8 cellular contexts compared by ENCODE assay signal in the genomic region with DNA sequence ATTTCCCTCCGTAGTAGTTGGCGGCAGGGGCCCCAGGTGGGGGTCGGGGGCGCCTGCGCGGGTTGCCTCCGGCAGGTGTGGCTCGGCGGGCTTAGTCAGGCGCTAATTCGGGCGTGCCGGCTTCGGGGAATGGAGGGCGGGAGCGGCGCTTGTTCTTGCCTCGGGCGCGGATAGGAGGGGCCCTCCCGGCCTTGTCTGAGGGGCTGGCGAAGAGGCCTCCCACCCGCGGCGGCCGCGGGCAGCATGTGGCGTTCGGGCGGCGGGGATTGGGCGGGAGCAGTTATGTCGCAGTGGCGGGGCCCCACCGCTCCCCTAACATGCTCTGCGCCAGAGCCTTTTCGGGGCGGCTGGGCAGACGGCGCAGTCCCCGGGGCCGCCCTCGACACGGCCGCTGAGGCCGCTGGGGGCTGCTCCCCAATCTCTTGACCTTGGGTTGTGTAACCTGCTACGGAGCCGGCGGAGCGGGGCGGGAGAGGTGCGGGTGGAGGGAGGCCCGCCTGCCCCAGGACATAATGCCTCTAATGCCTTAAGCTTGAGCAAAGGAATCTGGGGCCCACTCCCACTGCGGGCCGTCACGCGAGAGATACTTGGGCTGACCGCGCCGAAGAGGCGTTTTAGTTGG. TPM values are rescaled to one million over a fixed set of nuclear protein-coding genes. Genes with fewer than 3 reads are reported as not detected.
A peak's percentile ranks its signal among the peaks of the same experiment; 100 is the strongest.
DNase-seq lines count a peak whose midpoint lies in the region; FAIRE-seq and TF ChIP-seq lines count a peak whose summit lies in the region.

No MANE protein-coding gene starts in this region.

- POLR2A ChIA-PET in Caco-2 (lab: Charles Lee) = interaction anchor here (0.5 to 4.8 kb wide), 13 partner anchors 9 to 520 kb away, joined by 3 to 200 read pairs (median 5); partner anchors contain the start of genes CDK19 and GTF3C6
- POLR2A ChIA-PET in HEK293 (lab: Yijun Ruan, JAX) = interaction anchor here (0.7 to 6.7 kb wide), 26 partner anchors 10 to 212 kb away, joined by 3 to 339 read pairs (median 4); partner anchors contain the start of genes CDK19, GTF3C6, RPF2 and SLC16A10
- POLR2A ChIA-PET in endothelial cell of umbilical vein (lab: Charles Lee) = interaction anchor here (0.9 to 2.2 kb wide), 8 partner anchors 10 to 343 kb away, joined by 3 to 133 read pairs (median 12); partner anchors contain the start of genes CDK19, GTF3C6 and RPF2

- intact Hi-C loops in Caco-2 (cut with micrococcal nuclease; ENCODE audit: unreplicated experiment) = loop anchor here (1.0 to 5.0 kb wide), 4 partner anchors 118 to 727 kb away; no protein-coding TSS in a partner anchor
- intact Hi-C loops in endothelial cell of umbilical vein (cut with micrococcal nuclease) = loop anchor here (1.0 kb wide), 2 partner anchors 60 to 338 kb away; partner anchors contain the start of gene CDK19

- H3K27ac ChIP-seq in HEK293 (ENCODE audit: extremely low read depth, low read depth, low read length) = peak overlapping the region; percentile 96
- peak overlapping the region; percentile 60 for H3K27ac ChIP-seq in endothelial cell of umbilical vein (ENCODE audit: insufficient read depth, low read depth, low read length)

- no peak for TF ChIP-seq CTCF in Caco-2 (IDR thresholded peaks at IDR 0.05; ENCODE audit: insufficient read depth in 1 of 2, low read depth in 1 of 2, low read length in 1 of 2, severe bottlenecking in 1 of 2, unreplicated experiment in 1 of 2)
- no peak for TF ChIP-seq CTCF in HEK293 (tag by site-specific recombination; IDR thresholded peaks at IDR 0.05)
- TF ChIP-seq CTCF in endothelial cell of umbilical vein (IDR thresholded peaks at IDR 0.05; ENCODE audit: extremely low read depth in 1 of 2, insufficient read depth in 1 of 2, low read depth in 1 of 2, low read length in 2 of 2) = no peak

- H3K4me3 ChIP-seq in Caco-2 (ENCODE audit: low read depth, low read length) (peak overlapping the region; percentile 93), HEK293 (ENCODE audit: low read depth, low read length) (peak overlapping the region; percentile 92), endothelial cell of umbilical vein (replicated peaks in 1 of 3; ENCODE audit: insufficient read depth in 1 of 3, low read depth in 1 of 3, low read length in 3 of 3) (peak overlapping the region; percentile 85 to 92 (median 90)), mucosa of stomach (ENCODE audit: low read length) (peak overlapping the region; percentile 91)

- H3K27me3 Mint-ChIP-seq in Caco-2 (ENCODE audit: insufficient read depth, unreplicated experiment) = no peaks in the 10 kb centered on the region

- H3K36me3 ChIP-seq in Caco-2 (ENCODE audit: control insufficient read depth, insufficient read depth, low read length) = no peaks in the 10 kb centered on the region
- no peaks in the 10 kb centered on the region for H3K36me3 ChIP-seq in HEK293 (ENCODE audit: control insufficient read depth in 2 of 2, insufficient read depth in 1 of 2, low read length in 2 of 2)
- H3K36me3 ChIP-seq in endothelial cell of umbilical vein (ENCODE audit: control insufficient read depth in 2 of 2, extremely low read depth in 1 of 2, insufficient read depth in 2 of 2, low read length in 2 of 2) = no peaks in the 10 kb centered on the region
- no peaks in the 10 kb centered on the region for H3K36me3 ChIP-seq in mucosa of stomach (ENCODE audit: control insufficient read depth, insufficient read depth, low read length)

- peak overlapping the region; percentile 35 for H2AFZ ChIP-seq in endothelial cell of umbilical vein (ENCODE audit: low read depth, low read length)

- H3K4me2 ChIP-seq in endothelial cell of umbilical vein (ENCODE audit: insufficient read depth, low read length) = peak overlapping the region; percentile 77

- peak overlapping the region; percentile 82 for H3K27ac Mint-ChIP-seq in Caco-2 (ENCODE audit: unreplicated experiment)

- peak overlapping the region; percentile 76 for H3K9ac ChIP-seq in endothelial cell of umbilical vein (replicated peaks; ENCODE audit: extremely low read depth, insufficient read depth, low read length)
- H3K9ac ChIP-seq in mucosa of stomach (ENCODE audit: low read length) = peak overlapping the region; percentile 70

- BruUV-seq in Caco-2 (replicated peaks; lab: Mats Ljungman, UMichigan) (TSS peak; percentile 86), endothelial cell of umbilical vein (replicated peaks; lab: Mats Ljungman, UMichigan) (TSS peak; percentile 92)

- DNase-seq in Caco-2 (peak; percentile 60 to 66), NCI-H226 (peak; percentile 53), endothelial cell of umbilical vein (ENCODE audit: low read depth, low spot score) (peak; percentile 36), GF-D8 (lab: John Stamatoyannopoulos, UW) (no peak)
- DNase-seq in activated CD8-positive, alpha-beta memory T cell treated with anti-CD3 and anti-CD28 coated beads, Interleukin-2, amount 50 U/mL, for 48 hours = peak; percentile 83
- DNase-seq in stimulated activated CD8-positive, alpha-beta memory T cell treated with anti-CD3 and anti-CD28 coated beads, Interleukin-4, amount 100 ng/mL, for 4 hours (ENCODE audit: low read depth in 2 of 2, low spot score in 1 of 2) = peak; percentile 33 to 49

- H3K9me3 Mint-ChIP-seq in Caco-2 (ENCODE audit: unreplicated experiment) = no peaks in the 10 kb centered on the region

- peaks cover 41% of the 10 kb centered on the region for H3K4me1 ChIP-seq in Caco-2
- peaks cover 19% of the 10 kb centered on the region for H3K4me1 ChIP-seq in HEK293 (ENCODE audit: control insufficient read depth, insufficient read depth, low read length)
- H3K4me1 ChIP-seq in endothelial cell of umbilical vein (ENCODE audit: control insufficient read depth, extremely low read depth, insufficient read depth, low read length) = peaks cover 38% of the 10 kb centered on the region
- H3K4me1 ChIP-seq in mucosa of stomach (ENCODE audit: control insufficient read depth, insufficient read depth, low read length) = peaks cover 34% of the 10 kb centered on the region

- no peaks in the 10 kb centered on the region for H3K27me3 ChIP-seq in Caco-2 (replicated peaks; ENCODE audit: control insufficient read depth, insufficient read depth, low read length)
- H3K27me3 ChIP-seq in endothelial cell of umbilical vein (ENCODE audit: control insufficient read depth in 2 of 2, insufficient read depth in 2 of 2, low read length in 2 of 2) = peaks cover 0 to 1% of the 10 kb centered on the region in 2 experiments
- H3K27me3 ChIP-seq in mucosa of stomach (ENCODE audit: control insufficient read depth, insufficient read depth, low read length) = no peaks in the 10 kb centered on the region

- dilution Hi-C loops in endothelial cell of umbilical vein (cut with MboI; ENCODE audit: extremely low pct_ligation_motif_present, low sequenced_read_pairs) = no loop called here

- H3K36me3 Mint-ChIP-seq in Caco-2 (ENCODE audit: insufficient read depth, unreplicated experiment) = peaks cover 61% of the 10 kb centered on the region

- H3K9me3 ChIP-seq in Caco-2 (no peaks in the 10 kb centered on the region), HEK293 (ENCODE audit: control insufficient read depth, insufficient read depth, low read depth, low read length) (no peaks in the 10 kb centered on the region), endothelial cell of umbilical vein (replicated peaks; ENCODE audit: control insufficient read depth, insufficient read depth, low read length) (no peaks in the 10 kb centered on the region), mucosa of stomach (ENCODE audit: control insufficient read depth, low read length) (no peaks in the 10 kb centered on the region)

- peaks cover 21% of the 10 kb centered on the region for H4K20me1 ChIP-seq in endothelial cell of umbilical vein (replicated peaks; ENCODE audit: control insufficient read depth, extremely low read depth, insufficient read depth, low read length)

- CTCF ChIA-PET in Caco-2 (lab: Charles Lee) (interaction anchor here (0.6 to 1.1 kb wide), 3 partner anchors 48 to 193 kb away, joined by 3 to 7 read pairs (median 7); partner anchors contain the start of gene CDK19), HEK293 (lab: Yijun Ruan, JAX) (interaction anchor here (0.6 to 4.4 kb wide), 6 partner anchors 10 to 197 kb away, joined by 3 to 40 read pairs (median 6); no protein-coding TSS in a partner anchor), endothelial cell of umbilical vein (lab: Charles Lee) (interaction anchor here (0.5 to 3.3 kb wide), 7 partner anchors 60 to 347 kb away, joined by 3 to 23 read pairs (median 3); partner anchors contain the start of gene CDK19)

- H3K79me2 ChIP-seq in endothelial cell of umbilical vein (ENCODE audit: control insufficient read depth, insufficient read depth, low read length) = peaks cover 61% of the 10 kb centered on the region

- no peak for FAIRE-seq in endothelial cell of umbilical vein (lab: Jason Lieb, UNC)

- no peaks in the 10 kb centered on the region for H3K9me1 ChIP-seq in endothelial cell of umbilical vein (replicated peaks; ENCODE audit: control insufficient read depth, extremely low read depth, insufficient read depth, low read length)

- peaks cover 28% of the 10 kb centered on the region for H3K4me1 Mint-ChIP-seq in Caco-2 (ENCODE audit: low read depth, unreplicated experiment)

- TF ChIP-seq POLR2A in endothelial cell of umbilical vein (IDR thresholded peaks at IDR 0.05; ENCODE audit: low read depth, low read length) = no peak

- peak overlapping the region; percentile 98 for H3K4me3 Mint-ChIP-seq in Caco-2 (ENCODE audit: unreplicated experiment)

TF ChIP-seq in HEK293, 187 proteins besides CTCF, POLR2A, EP300 and RAD21 (continues in another document):
- TF ChIP-seq ZNF292 (tag by site-specific recombination; IDR thresholded peaks at IDR 0.05; ENCODE audit: borderline replicate concordance, low read depth) (no peak), ZNF571 (tag by site-specific recombination; IDR thresholded peaks at IDR 0.05) (no peak), KLF8 (tag by site-specific recombination; IDR thresholded peaks at IDR 0.05) (no peak; the same call in 1 of the 2 replicates)

TF ChIP-seq in endothelial cell of umbilical vein, 7 proteins besides CTCF, POLR2A, EP300 and RAD21 (continues in another document):
- TF ChIP-seq MYC (IDR thresholded peaks at IDR 0.05; ENCODE audit: low read depth, low read length) = no peak
- no peak for TF ChIP-seq EZH2 (IDR thresholded peaks at IDR 0.05; ENCODE audit: borderline replicate concordance, low read depth, low read length, severe bottlenecking)
- no peak for TF ChIP-seq GATA2 (IDR thresholded peaks at IDR 0.05; ENCODE audit: insufficient read depth, insufficient read length, low read depth, low read length)
- no peak for TF ChIP-seq FOS (IDR thresholded peaks at IDR 0.05; ENCODE audit: borderline replicate concordance, insufficient read depth, low read length)

RNA-seq across cellular contexts. Expression of gene AMD1, which starts 1.1 kb away (rescaled TPM):
- total RNA-seq in Caco-2 (2022) = 84.0 and 90.0 TPM in 2 replicates
- total RNA-seq in endothelial cell of umbilical vein = 44.2 and 48.2 TPM in 2 replicates
- 10.7 and 13.1 TPM in 2 replicates for polyA plus RNA-seq in endothelial cell of umbilical vein
- 17.4 and 18.9 TPM in 2 replicates for polyA plus RNA-seq in endothelial cell of umbilical vein (2011; cell fraction: cytosol; rRNA removed)
- 11.1 and 20.7 TPM in 2 replicates for polyA plus RNA-seq in endothelial cell of umbilical vein (2011; cell fraction: nucleus; rRNA removed)
- polyA plus RNA-seq in endothelial cell of umbilical vein (2012) = 27.1 and 43.1 TPM in 2 replicates
- 22.0 and 26.9 TPM in 2 replicates for polyA minus RNA-seq in endothelial cell of umbilical vein
- polyA minus RNA-seq in endothelial cell of umbilical vein (2011; cell fraction: cytosol; rRNA and poly(A)+ RNA removed) = 72.6 TPM
- polyA minus RNA-seq in endothelial cell of umbilical vein (2011; cell fraction: nucleus; rRNA and poly(A)+ RNA removed) = 16.7 and 26.7 TPM in 2 replicates
